Comparison of ENCODE assay signal across 13 cellular contexts in the genomic region with DNA sequence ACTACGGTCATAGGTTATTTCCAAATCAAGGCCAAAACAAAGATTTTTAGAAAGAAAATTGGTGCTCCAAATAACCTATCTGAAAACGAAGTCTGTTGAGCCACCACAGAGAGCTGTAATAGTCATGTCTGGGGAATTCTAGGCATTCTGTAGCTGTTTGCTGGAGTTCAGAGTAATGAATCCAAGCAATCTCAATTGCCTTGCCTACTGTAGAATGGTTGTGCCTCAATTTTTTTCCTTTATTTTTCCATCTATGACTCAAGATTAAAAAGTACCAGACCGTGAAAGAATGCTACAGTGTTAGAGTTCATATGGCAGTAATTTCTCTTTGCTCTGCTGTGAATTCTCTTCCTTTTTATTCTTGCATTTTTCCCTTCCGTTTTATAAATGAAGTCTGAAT.
DNase-seq lines count a peak whose midpoint lies in the region; ATAC-seq, FAIRE-seq and TF ChIP-seq lines count a peak whose summit lies in the region.
"Had no signal": no experiment of that assay in that cellular context is flagged by ENCODE, and none has a peak within 500 bp of the region (broad histone marks: within the 10 kb centered on the region; RNA-seq: fewer than 3 reads in every experiment).

No MANE protein-coding gene starts in this region.

- in situ Hi-C loops in ACHN (cut with HindIII; ENCODE audit: low pct_ligation_motif_present, low pct_unique_long_range_greater_than_20kb, low sequenced_read_pairs), result no loop called here

- no peak; the same call in 1 of the 2 replicates for TF ChIP-seq RAD21 in Ishikawa (IDR thresholded peaks at IDR 0.05; ENCODE audit: low read depth)

- DNase-seq in ACHN (peak; percentile 93), bronchial epithelial cell (ENCODE audit: low read depth) (peak; percentile 11), left kidney (ENCODE audit: low read depth, low spot score) (peak; percentile 1), SHP77 treated with DMSO at 0.1 percent for 48 hours (lab: John Stamatoyannopoulos, UW) (no peak), anterior cingulate cortex (lab: John Stamatoyannopoulos, UW) (no peak)
- DNase-seq: activated CD4-positive, alpha-beta T cell treated with anti-CD3 and anti-CD28 coated beads for 1 hour; BE2C; NCI-H2029 treated with DMSO at 0.1 percent for 48 hours; sigmoid colon had no signal

- no peak overlapping the region for H3K4me3 ChIP-seq in bronchial epithelial cell (ENCODE audit: low read depth, low read length)
- H3K4me3 ChIP-seq: sigmoid colon had no signal

- no peaks in the 10 kb centered on the region for H3K27me3 ChIP-seq in bronchial epithelial cell (ENCODE audit: control insufficient read depth, insufficient read depth, low read length)
- H3K27me3 ChIP-seq: BE2C, sigmoid colon had no signal

- FAIRE-seq in bronchial epithelial cell (lab: Jason Lieb, UNC), result no peak

- H3K36me3 ChIP-seq in bronchial epithelial cell (ENCODE audit: control insufficient read depth, insufficient read depth, low read length), result no peaks in the 10 kb centered on the region
- H3K36me3 ChIP-seq: BE2C, sigmoid colon had no signal

- ATAC-seq in GM18517 (IDR thresholded peaks at IDR 0.05; ENCODE audit: unreplicated experiment) (no peak), GM21360 (IDR thresholded peaks at IDR 0.05; ENCODE audit: unreplicated experiment) (no peak)
- ATAC-seq: left lobe of liver had no signal

- no peak for TF ChIP-seq CTCF in bronchial epithelial cell (IDR thresholded peaks at IDR 0.05; ENCODE audit: insufficient read depth, low read length, severe bottlenecking)

- TF ChIP-seq EP300 in Ishikawa (IDR thresholded peaks at IDR 0.05; ENCODE audit: borderline replicate concordance), result peak; percentile 87

TF ChIP-seq in Ishikawa, 13 proteins besides CTCF, POLR2A, EP300 and RAD21:
- TF ChIP-seq, protein P1, sequence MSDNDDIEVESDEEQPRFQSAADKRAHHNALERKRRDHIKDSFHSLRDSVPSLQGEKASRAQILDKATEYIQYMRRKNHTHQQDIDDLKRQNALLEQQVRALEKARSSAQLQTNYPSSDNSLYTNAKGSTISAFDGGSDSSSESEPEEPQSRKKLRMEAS (IDR thresholded peaks at IDR 0.05), result no peak
- TF ChIP-seq YY1 (IDR thresholded peaks at IDR 0.05; ENCODE audit: low read depth) (no peak), FOXM1 (IDR thresholded peaks at IDR 0.05; ENCODE audit: borderline replicate concordance, low read depth) (peak; percentile 65; the same call in 1 of the 2 replicates), NFIC (IDR thresholded peaks at IDR 0.05) (peak; percentile 33; the same call in 1 of the 2 replicates), CEBPB (IDR thresholded peaks at IDR 0.05) (peak; percentile 33; the same call in 1 of the 2 replicates), TCF12 (IDR thresholded peaks at IDR 0.05; ENCODE audit: low read depth) (peak; percentile 70), TEAD4 (IDR thresholded peaks at IDR 0.05) (peak; percentile 95), ZBTB7A (IDR thresholded peaks at IDR 0.05; ENCODE audit: low read depth) (no peak), EGR1 (IDR thresholded peaks at IDR 0.05) (no peak), CREB1 (IDR thresholded peaks at IDR 0.05; ENCODE audit: low read depth) (no peak), TAF1 (IDR thresholded peaks at IDR 0.05; ENCODE audit: low read depth) (no peak)
- TF ChIP-seq, protein P2, sequence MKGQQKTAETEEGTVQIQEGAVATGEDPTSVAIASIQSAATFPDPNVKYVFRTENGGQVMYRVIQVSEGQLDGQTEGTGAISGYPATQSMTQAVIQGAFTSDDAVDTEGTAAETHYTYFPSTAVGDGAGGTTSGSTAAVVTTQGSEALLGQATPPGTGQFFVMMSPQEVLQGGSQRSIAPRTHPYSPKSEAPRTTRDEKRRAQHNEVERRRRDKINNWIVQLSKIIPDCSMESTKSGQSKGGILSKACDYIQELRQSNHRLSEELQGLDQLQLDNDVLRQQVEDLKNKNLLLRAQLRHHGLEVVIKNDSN (IDR thresholded peaks at IDR 0.05), result no peak
- TF ChIP-seq, protein P3, sequence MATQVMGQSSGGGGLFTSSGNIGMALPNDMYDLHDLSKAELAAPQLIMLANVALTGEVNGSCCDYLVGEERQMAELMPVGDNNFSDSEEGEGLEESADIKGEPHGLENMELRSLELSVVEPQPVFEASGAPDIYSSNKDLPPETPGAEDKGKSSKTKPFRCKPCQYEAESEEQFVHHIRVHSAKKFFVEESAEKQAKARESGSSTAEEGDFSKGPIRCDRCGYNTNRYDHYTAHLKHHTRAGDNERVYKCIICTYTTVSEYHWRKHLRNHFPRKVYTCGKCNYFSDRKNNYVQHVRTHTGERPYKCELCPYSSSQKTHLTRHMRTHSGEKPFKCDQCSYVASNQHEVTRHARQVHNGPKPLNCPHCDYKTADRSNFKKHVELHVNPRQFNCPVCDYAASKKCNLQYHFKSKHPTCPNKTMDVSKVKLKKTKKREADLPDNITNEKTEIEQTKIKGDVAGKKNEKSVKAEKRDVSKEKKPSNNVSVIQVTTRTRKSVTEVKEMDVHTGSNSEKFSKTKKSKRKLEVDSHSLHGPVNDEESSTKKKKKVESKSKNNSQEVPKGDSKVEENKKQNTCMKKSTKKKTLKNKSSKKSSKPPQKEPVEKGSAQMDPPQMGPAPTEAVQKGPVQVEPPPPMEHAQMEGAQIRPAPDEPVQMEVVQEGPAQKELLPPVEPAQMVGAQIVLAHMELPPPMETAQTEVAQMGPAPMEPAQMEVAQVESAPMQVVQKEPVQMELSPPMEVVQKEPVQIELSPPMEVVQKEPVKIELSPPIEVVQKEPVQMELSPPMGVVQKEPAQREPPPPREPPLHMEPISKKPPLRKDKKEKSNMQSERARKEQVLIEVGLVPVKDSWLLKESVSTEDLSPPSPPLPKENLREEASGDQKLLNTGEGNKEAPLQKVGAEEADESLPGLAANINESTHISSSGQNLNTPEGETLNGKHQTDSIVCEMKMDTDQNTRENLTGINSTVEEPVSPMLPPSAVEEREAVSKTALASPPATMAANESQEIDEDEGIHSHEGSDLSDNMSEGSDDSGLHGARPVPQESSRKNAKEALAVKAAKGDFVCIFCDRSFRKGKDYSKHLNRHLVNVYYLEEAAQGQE (IDR thresholded peaks at IDR 0.05; ENCODE audit: low read depth), result no peak

Comparison
In these comparisons a context has a peak if more than half of its experiments do, and no peak if none do; other contexts are left out.
1. DNase-seq: peak in ACHN (single experiment), bronchial epithelial cell (single experiment) and left kidney (single experiment); none in SHP77 treated with DMSO at 0.1 percent for 48 hours (single experiment) and anterior cingulate cortex (0 of 58).